Comparison of ENCODE assay signal across 8 cellular contexts in the genomic region with DNA sequence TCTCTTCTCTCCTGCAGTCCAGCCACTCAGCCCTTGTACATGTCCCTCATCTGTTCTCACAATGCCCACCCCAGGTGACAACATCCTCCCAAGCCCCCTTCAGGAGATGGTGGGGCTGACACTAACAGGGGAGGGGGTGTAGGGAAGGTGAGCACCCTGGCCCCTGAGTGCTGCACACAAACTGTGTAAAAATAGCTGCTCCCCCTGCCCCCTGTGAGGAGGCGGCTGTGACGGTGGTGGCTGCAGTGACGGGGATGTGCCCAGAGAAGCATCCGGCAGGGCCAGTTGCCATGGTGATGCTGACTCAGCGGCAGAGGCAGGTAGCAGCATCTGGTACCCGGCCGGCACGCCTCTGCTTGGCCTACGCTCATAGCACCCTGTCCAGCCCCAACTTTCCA. TPM values are rescaled to one million over a fixed set of nuclear protein-coding genes. Genes with fewer than 3 reads are reported as not detected.
DNase-seq lines count a peak whose midpoint lies in the region; ATAC-seq lines count a peak whose summit lies in the region.

No MANE protein-coding gene starts in this region.

- H3K27me3 ChIP-seq in naive thymus-derived CD4-positive, alpha-beta T cell (ENCODE audit: control insufficient read depth in 2 of 2, insufficient read depth in 2 of 2, low read length in 2 of 2): no peaks in the 10 kb centered on the region

- POLR2A ChIA-PET in naive thymus-derived CD4-positive, alpha-beta T cell (lab: Charles Lee): interaction anchor here (1.0 to 6.7 kb wide), 4 partner anchors 8 to 23 kb away, joined by 4 to 216 read pairs (median 85); partner anchors contain the start of gene JUND

- peak; percentile 69 for ATAC-seq in T-helper 17 cell
- peak; percentile 70 for ATAC-seq in naive thymus-derived CD4-positive, alpha-beta T cell
- ATAC-seq in GM18858 (IDR thresholded peaks at IDR 0.05; ENCODE audit: unreplicated experiment): no peak

- H3K27me3 Mint-ChIP-seq in T-helper 17 cell: no peaks in the 10 kb centered on the region
- no peaks in the 10 kb centered on the region for H3K27me3 Mint-ChIP-seq in naive thymus-derived CD4-positive, alpha-beta T cell
- no peaks in the 10 kb centered on the region for H3K27me3 Mint-ChIP-seq in stimulated activated naive CD8-positive, alpha-beta T cell treated with anti-CD3 and anti-CD28 coated beads, Interleukin-15, Interleukin-2, amounts not matched to agents 100 ng/mL and 50 ng/mL, for 24 hours

- H3K9me3 Mint-ChIP-seq in naive thymus-derived CD4-positive, alpha-beta T cell: peaks cover 0 to 21% (median 0%) of the 10 kb centered on the region in 11 donors
- no peaks in the 10 kb centered on the region for H3K9me3 Mint-ChIP-seq in stimulated activated naive CD8-positive, alpha-beta T cell treated with anti-CD3 and anti-CD28 coated beads, Interleukin-15, Interleukin-2, amounts not matched to agents 100 ng/mL and 50 ng/mL, for 24 hours

- H3K36me3 Mint-ChIP-seq in T-helper 17 cell (ENCODE audit: low read depth): no peaks in the 10 kb centered on the region
- H3K36me3 Mint-ChIP-seq in naive thymus-derived CD4-positive, alpha-beta T cell: peaks cover 0 to 30% (median 0%) of the 10 kb centered on the region in 5 donors
- H3K36me3 Mint-ChIP-seq in stimulated activated naive CD8-positive, alpha-beta T cell treated with anti-CD3 and anti-CD28 coated beads, Interleukin-15, Interleukin-2, amounts not matched to agents 100 ng/mL and 50 ng/mL, for 24 hours (ENCODE audit: low read depth): peaks cover 12% of the 10 kb centered on the region

- intact Hi-C loops in naive thymus-derived CD4-positive, alpha-beta T cell (cut with micrococcal nuclease): loop anchor here (1.0 to 5.0 kb wide), 4 partner anchors 9 to 123 kb away; partner anchors contain the start of genes JUND (in 1 of the 2) and SSBP4 (in 1 of the 2)

- peaks cover 38 to 47% of the 10 kb centered on the region in 2 donors for H3K4me1 ChIP-seq in naive thymus-derived CD4-positive, alpha-beta T cell (ENCODE audit: control insufficient read depth in 2 of 2, insufficient read depth in 2 of 2, low read length in 2 of 2)

- CTCF ChIA-PET in naive thymus-derived CD4-positive, alpha-beta T cell (lab: Charles Lee): interaction anchor here (3.2 kb wide), 1 partner anchor 15 kb away, joined by 17 read pairs; no protein-coding TSS in a partner anchor

- peak overlapping the region; percentile 92 for H3K27ac ChIP-seq in naive thymus-derived CD4-positive, alpha-beta T cell (ENCODE audit: low read depth, low read length)

- no peaks in the 10 kb centered on the region for H3K9me3 ChIP-seq in T-helper 17 cell (ENCODE audit: control insufficient read depth, low read length, poor library complexity, severe bottlenecking)
- H3K9me3 ChIP-seq in naive thymus-derived CD4-positive, alpha-beta T cell (ENCODE audit: control insufficient read depth in 2 of 3, low read length in 3 of 3): no peaks in the 10 kb centered on the region

- H3K4me3 ChIP-seq in naive thymus-derived CD4-positive, alpha-beta T cell (ENCODE audit: low read length): no peak overlapping the region

- peaks cover 40% of the 10 kb centered on the region for H3K4me1 Mint-ChIP-seq in T-helper 17 cell
- H3K4me1 Mint-ChIP-seq in naive thymus-derived CD4-positive, alpha-beta T cell: peaks cover 37 to 64% (median 47%) of the 10 kb centered on the region in 7 donors
- peaks cover 80% of the 10 kb centered on the region for H3K4me1 Mint-ChIP-seq in stimulated activated naive CD8-positive, alpha-beta T cell treated with anti-CD3 and anti-CD28 coated beads, Interleukin-15, Interleukin-2, amounts not matched to agents 100 ng/mL and 50 ng/mL, for 24 hours (ENCODE audit: low read depth)

- DNase-seq in DMS79 treated with DMSO at 0.1 percent for 48 hours (lab: John Stamatoyannopoulos, UW): peak; percentile 27
- DNase-seq in T-helper 17 cell: peak; percentile 74 to 88 (median 82)
- DNase-seq in amygdala (lab: John Stamatoyannopoulos, UW): peak in 38 of 56 donors; percentile 9 to 70 (median 40)
- DNase-seq in naive thymus-derived CD4-positive, alpha-beta T cell: peak; percentile 65 to 92 (median 84)
- DNase-seq in GM19240 (ENCODE audit: insufficient read length, low spot score): no peak
- DNase-seq in inferior parietal cortex (ENCODE audit: extremely low spot score): no peak

- H3K4me3 Mint-ChIP-seq in T-helper 17 cell: peak overlapping the region; percentile 88
- H3K4me3 Mint-ChIP-seq in naive thymus-derived CD4-positive, alpha-beta T cell: peak overlapping the region in 8 of 10 donors; percentile 2 to 83 (median 63)
- H3K4me3 Mint-ChIP-seq in stimulated activated naive CD8-positive, alpha-beta T cell treated with anti-CD3 and anti-CD28 coated beads, Interleukin-15, Interleukin-2, amounts not matched to agents 100 ng/mL and 50 ng/mL, for 24 hours: peak overlapping the region; percentile 87

- no peaks in the 10 kb centered on the region for H3K36me3 ChIP-seq in naive thymus-derived CD4-positive, alpha-beta T cell (ENCODE audit: control insufficient read depth in 2 of 3, insufficient read depth in 3 of 3, low read length in 3 of 3)

- peak overlapping the region; percentile 99 for H3K27ac Mint-ChIP-seq in T-helper 17 cell
- peak overlapping the region; percentile 42 to 100 (median 94) for H3K27ac Mint-ChIP-seq in naive thymus-derived CD4-positive, alpha-beta T cell
- peak overlapping the region; percentile 93 for H3K27ac Mint-ChIP-seq in stimulated activated naive CD8-positive, alpha-beta T cell treated with anti-CD3 and anti-CD28 coated beads, Interleukin-15, Interleukin-2, amounts not matched to agents 100 ng/mL and 50 ng/mL, for 24 hours

RNA-seq across cellular contexts. Expression of gene JUND, which starts 13.0 kb away (rescaled TPM):
- total RNA-seq in T-helper 17 cell: 1,000 to 10,000 TPM; 1,212 to 1,401 TPM
- total RNA-seq in naive thymus-derived CD4-positive, alpha-beta T cell: 1,000 to 10,000 TPM in 2 of 5 experiments, 100 to 1,000 TPM in 3; 196 to 1,360 (median 279) TPM
- 10 to 100 TPM; 29.0 to 67.3 TPM for polyA plus RNA-seq in naive thymus-derived CD4-positive, alpha-beta T cell

RNA-seq across cellular contexts. Expression of gene IQCN, which starts 20.2 kb away (rescaled TPM):
- 10 to 100 TPM; 16.5 to 21.9 TPM for total RNA-seq in T-helper 17 cell
- 10 to 100 TPM in 2 of 5 experiments, 1 to 10 TPM in 3; 4.7 to 28.3 (median 9.1) TPM for total RNA-seq in naive thymus-derived CD4-positive, alpha-beta T cell
- under 1 TPM; 0.19 to 0.24 TPM for polyA plus RNA-seq in naive thymus-derived CD4-positive, alpha-beta T cell

RNA-seq across cellular contexts. Expression of gene LSM4, which starts 28.4 kb away (rescaled TPM):
- 10 to 100 TPM; 43.3 to 46.6 TPM for total RNA-seq in T-helper 17 cell
- total RNA-seq in naive thymus-derived CD4-positive, alpha-beta T cell: 100 to 1,000 TPM in 1 of 5 experiments, 10 to 100 TPM in 4; 45.3 to 131 (median 56.2) TPM
- polyA plus RNA-seq in naive thymus-derived CD4-positive, alpha-beta T cell: 100 to 1,000 TPM; 123 to 163 TPM

RNA-seq across cellular contexts. Expression of gene PGPEP1, which starts 45.9 kb away (rescaled TPM):
- total RNA-seq in T-helper 17 cell: 10 to 100 TPM; 22.0 to 28.3 TPM
- 10 to 100 TPM; 26.6 to 57.1 (median 43.8) TPM for total RNA-seq in naive thymus-derived CD4-positive, alpha-beta T cell
- polyA plus RNA-seq in naive thymus-derived CD4-positive, alpha-beta T cell: 10 to 100 TPM in 1 of 2 donors, 1 to 10 TPM in 1; 9.4 to 11.1 TPM

Comparison
In these comparisons a context has a peak if more than half of its experiments do, and no peak if none do; other contexts are left out.
1. DNase-seq: peak in DMS79 treated with DMSO at 0.1 percent for 48 hours (single experiment), T-helper 17 cell (3 of 3), amygdala (38 of 56) and naive thymus-derived CD4-positive, alpha-beta T cell (9 of 9); none in GM19240 (single experiment) and inferior parietal cortex (single experiment).
2. Peak in every context shown above with its lines, with median percentiles within 50 percentile points of each other: H3K27ac Mint-ChIP-seq and H3K4me3 Mint-ChIP-seq.